8 cellular contexts compared by ENCODE assay signal in genomic region chr15:92820233-92821021, GRCh38.
A peak's percentile ranks its signal among the peaks of the same experiment; 100 is the strongest.
DNase-seq lines count a peak whose midpoint lies in the region; ATAC-seq and TF ChIP-seq lines count a peak whose summit lies in the region.

No MANE protein-coding gene starts in this region.

- peak overlapping the region; percentile 70 for H3K9ac ChIP-seq in Karpas-422 (ENCODE audit: low read length)
- H3K9ac ChIP-seq in fibroblast of lung (ENCODE audit: insufficient read depth, low read length) = peak overlapping the region; percentile 45

- H3K4me1 ChIP-seq in GM23338 (ENCODE audit: insufficient read depth) = peaks cover 64% of the 10 kb centered on the region
- peaks cover 76% of the 10 kb centered on the region for H3K4me1 ChIP-seq in Karpas-422 (ENCODE audit: low read length)
- peaks cover 0 to 17% (median 5%) of the 10 kb centered on the region in 4 donors for H3K4me1 ChIP-seq in Peyer's patch
- peaks cover 2% of the 10 kb centered on the region for H3K4me1 ChIP-seq in fibroblast of lung (ENCODE audit: control insufficient read depth, extremely low read depth, insufficient read depth, low read length)

- H2AFZ ChIP-seq in GM23338 = peak overlapping the region; percentile 9; the same call in 1 of the 2 replicates
- peak overlapping the region; percentile 54 for H2AFZ ChIP-seq in Karpas-422 (ENCODE audit: low read length)
- peak overlapping the region; percentile 83 for H2AFZ ChIP-seq in fibroblast of lung (ENCODE audit: low read length)

- POLR2A ChIA-PET in naive thymus-derived CD8-positive, alpha-beta T cell (lab: Charles Lee) = interaction anchor here (0.6 to 8.5 kb wide), 16 partner anchors 11 to 123 kb away, joined by 3 to 189 read pairs (median 7); partner anchors contain the start of gene CHD2

- no peaks in the 10 kb centered on the region for H3K36me3 Mint-ChIP-seq in GM23338 (ENCODE audit: low read depth)
- H3K36me3 Mint-ChIP-seq in activated T-helper 1 cell treated with anti-CD3 and anti-CD28 coated beads, Interleukin-12 subunit alpha, Interleukin-12 subunit beta, Interleukin-2, Interleukin-4 antibody, amounts not matched to agents 30 ng/mL and 10 ng/mL and 1 ng/mL, durations not matched to agents 14 hours and 24 hours and 36 hours (ENCODE audit: low read depth) = no peaks in the 10 kb centered on the region
- no peaks in the 10 kb centered on the region for H3K36me3 Mint-ChIP-seq in naive thymus-derived CD8-positive, alpha-beta T cell
- H3K36me3 Mint-ChIP-seq in stimulated activated naive B cell treated with anti-CD40 and anti-IgM and Interleukin-4, amounts not matched to agents 10 μg/mL and 1 μg/mL and 100 μg/mL, for 72 hours = no peaks in the 10 kb centered on the region

- H3K4me3 ChIP-seq in GM23338 (peak overlapping the region; percentile 46), Karpas-422 (ENCODE audit: low read length) (peak overlapping the region; percentile 64), Peyer's patch (peak overlapping the region; percentile 33 to 56 (median 40)), fibroblast of lung (replicated peaks in 1 of 4; ENCODE audit: control extremely low read depth in 1 of 4, insufficient read depth in 1 of 4, low read depth in 3 of 4, low read length in 4 of 4) (peak overlapping the region; percentile 2 to 63 (median 44))

- intact Hi-C loops in activated T-helper 1 cell treated with anti-CD3 and anti-CD28 coated beads, Interleukin-12 subunit alpha, Interleukin-12 subunit beta, Interleukin-2, Interleukin-4 antibody, amounts not matched to agents 30 ng/mL and 10 ng/mL and 1 ng/mL, durations not matched to agents 14 hours and 24 hours and 36 hours (cut with micrococcal nuclease) = loop anchor here (1.0 kb wide), 3 partner anchors 10 to 62 kb away; no protein-coding TSS in a partner anchor

- peak; percentile 23 to 73 for TF ChIP-seq POLR2A in Peyer's patch (IDR thresholded peaks at IDR 0.05)

- H3F3A ChIP-seq in GM23338 (replicated peaks; ENCODE audit: low read depth) = peaks cover 8% of the 10 kb centered on the region; the same call in 1 of the 2 replicates

- H3K27ac ChIP-seq in GM23338 (ENCODE audit: low read depth) (peak overlapping the region; percentile 85), Karpas-422 (ENCODE audit: low read length) (peak overlapping the region; percentile 72), Peyer's patch (peak overlapping the region; percentile 71 to 83 (median 80)), fibroblast of lung (ENCODE audit: insufficient read depth, low read length) (peak overlapping the region; percentile 81)

- no peaks in the 10 kb centered on the region for H3K9me2 ChIP-seq in GM23338 (ENCODE audit: insufficient read depth)
- no peaks in the 10 kb centered on the region for H3K9me2 ChIP-seq in Karpas-422 (replicated peaks; ENCODE audit: insufficient read depth, low read length)

- H3K27me3 ChIP-seq in GM23338 (ENCODE audit: insufficient read depth) (peaks cover 12% of the 10 kb centered on the region; the same call in 1 of the 2 replicates), Karpas-422 (ENCODE audit: low read length) (no peaks in the 10 kb centered on the region), Peyer's patch (no peaks in the 10 kb centered on the region), fibroblast of lung (ENCODE audit: control insufficient read depth, insufficient read depth, low read length) (no peaks in the 10 kb centered on the region)

- H3K79me2 ChIP-seq in GM23338 (replicated peaks; ENCODE audit: insufficient read depth) = no peaks in the 10 kb centered on the region
- no peaks in the 10 kb centered on the region for H3K79me2 ChIP-seq in Karpas-422 (ENCODE audit: low read length)
- no peaks in the 10 kb centered on the region for H3K79me2 ChIP-seq in fibroblast of lung (ENCODE audit: control insufficient read depth, insufficient read depth, low read length)

- H3K36me3 ChIP-seq in GM23338 (ENCODE audit: insufficient read depth) (no peaks in the 10 kb centered on the region), Karpas-422 (ENCODE audit: insufficient read depth, low read length) (no peaks in the 10 kb centered on the region), Peyer's patch (no peaks in the 10 kb centered on the region), fibroblast of lung (ENCODE audit: control insufficient read depth, insufficient read depth, low read length) (no peaks in the 10 kb centered on the region)

- peak overlapping the region; percentile 72 for H3K4me2 ChIP-seq in GM23338
- peak overlapping the region; percentile 84 for H3K4me2 ChIP-seq in Karpas-422 (ENCODE audit: low read depth, low read length, poor library complexity, severe bottlenecking)
- H3K4me2 ChIP-seq in fibroblast of lung (ENCODE audit: extremely low read depth, insufficient read depth, low read length) = peak overlapping the region; percentile 89

- TF ChIP-seq CTCF in GM23338 (conservative IDR thresholded peaks at IDR 0.05; ENCODE audit: low read depth in 2 of 2) (no peak), Peyer's patch (IDR thresholded peaks at IDR 0.05) (peak in 1 of 6 experiments; percentile 4), fibroblast of lung (conservative IDR thresholded peaks at IDR 0.05 in 1 of 2, IDR thresholded peaks at IDR 0.05 in 1 of 2; ENCODE audit: low read depth in 1 of 2, low read length in 2 of 2) (no peak)

- no peaks in the 10 kb centered on the region for H4K20me1 ChIP-seq in GM23338 (replicated peaks; ENCODE audit: insufficient read depth)
- no peaks in the 10 kb centered on the region for H4K20me1 ChIP-seq in Karpas-422 (ENCODE audit: insufficient read depth, low read depth, low read length)
- no peaks in the 10 kb centered on the region for H4K20me1 ChIP-seq in fibroblast of lung (ENCODE audit: control insufficient read depth, extremely low read depth, insufficient read depth, low read length)

- H3K9me3 Mint-ChIP-seq in GM23338 = no peaks in the 10 kb centered on the region
- H3K9me3 Mint-ChIP-seq in activated T-helper 1 cell treated with anti-CD3 and anti-CD28 coated beads, Interleukin-12 subunit alpha, Interleukin-12 subunit beta, Interleukin-2, Interleukin-4 antibody, amounts not matched to agents 30 ng/mL and 10 ng/mL and 1 ng/mL, durations not matched to agents 14 hours and 24 hours and 36 hours = no peaks in the 10 kb centered on the region
- H3K9me3 Mint-ChIP-seq in naive thymus-derived CD8-positive, alpha-beta T cell = no peaks in the 10 kb centered on the region
- no peaks in the 10 kb centered on the region for H3K9me3 Mint-ChIP-seq in stimulated activated naive B cell treated with anti-CD40 and anti-IgM and Interleukin-4, amounts not matched to agents 10 μg/mL and 1 μg/mL and 100 μg/mL, for 72 hours

- H3K27me3 Mint-ChIP-seq in GM23338 (ENCODE audit: insufficient read depth, low read depth, poor library complexity) = peaks cover 17% of the 10 kb centered on the region
- no peaks in the 10 kb centered on the region for H3K27me3 Mint-ChIP-seq in activated T-helper 1 cell treated with anti-CD3 and anti-CD28 coated beads, Interleukin-12 subunit alpha, Interleukin-12 subunit beta, Interleukin-2, Interleukin-4 antibody, amounts not matched to agents 30 ng/mL and 10 ng/mL and 1 ng/mL, durations not matched to agents 14 hours and 24 hours and 36 hours (ENCODE audit: insufficient read depth)
- no peaks in the 10 kb centered on the region for H3K27me3 Mint-ChIP-seq in naive thymus-derived CD8-positive, alpha-beta T cell
- H3K27me3 Mint-ChIP-seq in stimulated activated naive B cell treated with anti-CD40 and anti-IgM and Interleukin-4, amounts not matched to agents 10 μg/mL and 1 μg/mL and 100 μg/mL, for 72 hours = no peaks in the 10 kb centered on the region

- H3K4me1 Mint-ChIP-seq in GM23338 = peaks cover 67% of the 10 kb centered on the region
- peaks cover 58% of the 10 kb centered on the region for H3K4me1 Mint-ChIP-seq in activated T-helper 1 cell treated with anti-CD3 and anti-CD28 coated beads, Interleukin-12 subunit alpha, Interleukin-12 subunit beta, Interleukin-2, Interleukin-4 antibody, amounts not matched to agents 30 ng/mL and 10 ng/mL and 1 ng/mL, durations not matched to agents 14 hours and 24 hours and 36 hours (ENCODE audit: low read depth)
- H3K4me1 Mint-ChIP-seq in naive thymus-derived CD8-positive, alpha-beta T cell = peaks cover 16 to 60% (median 49%) of the 10 kb centered on the region in 4 donors
- peaks cover 20 to 49% of the 10 kb centered on the region in 2 donors for H3K4me1 Mint-ChIP-seq in stimulated activated naive B cell treated with anti-CD40 and anti-IgM and Interleukin-4, amounts not matched to agents 10 μg/mL and 1 μg/mL and 100 μg/mL, for 72 hours

- ATAC-seq in GM23338 = peak; percentile 76
- peak; percentile 79 to 91 for ATAC-seq in naive thymus-derived CD8-positive, alpha-beta T cell
- peak; percentile 87 to 91 for ATAC-seq in stimulated activated naive B cell treated with anti-CD40 and anti-IgM and Interleukin-4, amounts not matched to agents 10 μg/mL and 1 μg/mL and 100 μg/mL, for 72 hours (replicated peaks)

- peak overlapping the region; percentile 71 for H3K4me3 Mint-ChIP-seq in GM23338
- H3K4me3 Mint-ChIP-seq in activated T-helper 1 cell treated with anti-CD3 and anti-CD28 coated beads, Interleukin-12 subunit alpha, Interleukin-12 subunit beta, Interleukin-2, Interleukin-4 antibody, amounts not matched to agents 30 ng/mL and 10 ng/mL and 1 ng/mL, durations not matched to agents 14 hours and 24 hours and 36 hours = peak overlapping the region; percentile 86
- H3K4me3 Mint-ChIP-seq in naive thymus-derived CD8-positive, alpha-beta T cell = peak overlapping the region; percentile 86 to 95 (median 89)
- peak overlapping the region; percentile 82 to 91 for H3K4me3 Mint-ChIP-seq in stimulated activated naive B cell treated with anti-CD40 and anti-IgM and Interleukin-4, amounts not matched to agents 10 μg/mL and 1 μg/mL and 100 μg/mL, for 72 hours

- H3K9me3 ChIP-seq in Karpas-422 (ENCODE audit: low read length) (no peaks in the 10 kb centered on the region), Peyer's patch (no peaks in the 10 kb centered on the region), fibroblast of lung (ENCODE audit: control insufficient read depth, insufficient read depth, low read depth, low read length) (no peaks in the 10 kb centered on the region)

- peak; percentile 91 for DNase-seq in EH (ENCODE audit: low read depth)
- DNase-seq in GM23338 (ENCODE audit: low spot score) = peak; percentile 97
- peak; percentile 95 for DNase-seq in Karpas-422
- DNase-seq in Peyer's patch = peak; percentile 80 to 95 (median 93)
- DNase-seq in activated T-helper 1 cell treated with anti-CD3 and anti-CD28 coated beads, Interleukin-12 subunit alpha, Interleukin-12 subunit beta, Interleukin-2, Interleukin-4 antibody, amounts not matched to agents 30 ng/mL and 10 ng/mL and 1 ng/mL, durations not matched to agents 14 hours and 24 hours and 36 hours (ENCODE audit: low spot score) = peak; percentile 86
- DNase-seq in fibroblast of lung (ENCODE audit: low read depth in 2 of 2) = peak; percentile 90
- DNase-seq in naive thymus-derived CD8-positive, alpha-beta T cell = peak; percentile 78 to 93 (median 83)
- peak; percentile 76 for DNase-seq in stimulated activated naive B cell treated with anti-CD40 and anti-IgM and Interleukin-4, amounts not matched to agents 10 μg/mL and 1 μg/mL and 100 μg/mL, for 72 hours

- H3K27ac Mint-ChIP-seq in GM23338 = peak overlapping the region; percentile 96
- H3K27ac Mint-ChIP-seq in activated T-helper 1 cell treated with anti-CD3 and anti-CD28 coated beads, Interleukin-12 subunit alpha, Interleukin-12 subunit beta, Interleukin-2, Interleukin-4 antibody, amounts not matched to agents 30 ng/mL and 10 ng/mL and 1 ng/mL, durations not matched to agents 14 hours and 24 hours and 36 hours = peak overlapping the region; percentile 96
- peak overlapping the region; percentile 85 to 98 (median 97) for H3K27ac Mint-ChIP-seq in naive thymus-derived CD8-positive, alpha-beta T cell
- peak overlapping the region; percentile 95 for H3K27ac Mint-ChIP-seq in stimulated activated naive B cell treated with anti-CD40 and anti-IgM and Interleukin-4, amounts not matched to agents 10 μg/mL and 1 μg/mL and 100 μg/mL, for 72 hours

Comparison
In these comparisons a context has a peak if more than half of its experiments do, and no peak if none do; other contexts are left out.
1. Peak in every context shown above with its lines: DNase-seq, ATAC-seq, H3K4me3 ChIP-seq and H3K27ac ChIP-seq.
2. H2AFZ ChIP-seq: peak in every context shown above with its lines; median percentile 83 in fibroblast of lung; 54 in Karpas-422; 9 in GM23338.